In the genomic region with DNA sequence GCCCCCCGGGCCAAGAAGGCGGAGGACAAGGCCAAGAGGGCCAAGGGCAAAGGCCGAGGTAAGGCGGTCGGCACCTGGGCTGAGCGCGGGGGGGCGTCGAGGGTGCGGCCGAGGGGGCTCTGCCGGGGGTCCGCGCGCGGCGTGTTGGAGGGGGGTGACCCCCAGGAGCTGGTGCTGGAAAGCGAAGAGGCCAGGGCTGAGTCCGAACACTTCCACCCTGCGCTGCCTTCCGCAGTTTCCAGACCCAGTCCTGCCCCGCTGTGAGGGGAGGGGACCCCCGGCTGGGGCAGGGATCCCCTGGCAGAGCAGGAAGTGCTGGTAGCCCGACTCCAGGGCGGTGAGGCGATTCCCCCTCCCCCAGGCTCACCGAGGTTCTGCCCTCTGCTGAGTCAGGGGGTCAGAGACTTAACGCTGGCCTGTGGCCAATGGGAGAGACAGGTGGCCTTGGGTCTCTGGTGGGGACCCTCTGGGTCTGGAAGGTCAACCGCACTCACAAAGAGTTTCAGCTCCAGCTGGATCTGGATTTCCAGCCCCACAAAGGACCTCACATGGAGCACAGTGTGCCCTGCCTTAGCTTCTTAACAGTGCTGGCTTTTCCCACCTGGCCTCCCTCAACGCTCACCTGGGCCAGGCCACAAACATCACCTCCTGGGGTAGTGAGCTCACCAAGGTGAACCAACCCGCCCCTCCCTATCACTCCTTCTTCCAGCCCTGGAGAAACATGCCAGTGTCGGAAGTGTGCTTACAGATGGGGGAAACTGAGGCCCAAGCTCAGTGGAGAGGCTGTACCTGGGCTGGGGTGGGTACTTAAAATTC, we compare ENCODE assay signal across 8 cellular contexts. TPM values are rescaled to one million over a fixed set of nuclear protein-coding genes. Genes with fewer than 3 reads are reported as not detected.
DNase-seq lines count a peak whose midpoint lies in the region; ATAC-seq and TF ChIP-seq lines count a peak whose summit lies in the region.

No MANE protein-coding gene starts in this region.

- DNase-seq in AG08396 (ENCODE audit: low spot score), result peak; percentile 35
- DNase-seq in KBM-7, result peak; percentile 29
- no peak for DNase-seq in dorsolateral prefrontal cortex
- peak in 2 of 3 donors; percentile 70 for DNase-seq in mucosa of descending colon
- DNase-seq in stimulated activated naive CD4-positive, alpha-beta T cell (lab: John Stamatoyannopoulos, UW), result no peak
- no peak for DNase-seq in activated T-cell treated with anti-CD3 and anti-CD28 coated beads, Interleukin-2, amount 50 U/mL, for 48 hours

- no peaks in the 10 kb centered on the region for H3K27me3 ChIP-seq in dorsolateral prefrontal cortex

- H3K4me3 ChIP-seq in dorsolateral prefrontal cortex (peak overlapping the region in 58 of 59 donors; percentile 22 to 74 (median 56)), mucosa of descending colon (peak overlapping the region; percentile 84)

- peaks cover 11% of the 10 kb centered on the region for H3K4me1 ChIP-seq in mucosa of descending colon (ENCODE audit: low read depth)

- ATAC-seq in mucosa of descending colon (peak; percentile 56), HG03439 (IDR thresholded peaks at IDR 0.05; ENCODE audit: unreplicated experiment) (no peak), GM18870 (IDR thresholded peaks at IDR 0.05; ENCODE audit: unreplicated experiment) (no peak)

- H3K9me3 ChIP-seq in mucosa of descending colon, result no peaks in the 10 kb centered on the region

- in situ Hi-C loops in KBM-7 (cut with MboI; ENCODE audit: low pct_unique_long_range_greater_than_20kb, low sequenced_read_pairs), result no loop called here

- H3K36me3 ChIP-seq in mucosa of descending colon (ENCODE audit: low read depth), result no peaks in the 10 kb centered on the region

- H3K27ac ChIP-seq in dorsolateral prefrontal cortex, result peak overlapping the region in 20 of 59 donors; percentile 17 to 75 (median 50)

- TF ChIP-seq CTCF in dorsolateral prefrontal cortex (IDR thresholded peaks at IDR 0.05 in 54 of 56, conservative IDR thresholded peaks at IDR 0.05 in 2 of 56; ENCODE audit: low read depth in 1 of 56, partially characterized antibody in 56 of 56) (no peak), mucosa of descending colon (IDR thresholded peaks at IDR 0.05) (no peak)

- intact Hi-C loops in dorsolateral prefrontal cortex (cut with DNase I) (no loop called here), mucosa of descending colon (cut with DNase I, micrococcal nuclease) (no loop called here)

RNA-seq across cellular contexts. Expression of a gene that starts 39.8 kb away (rescaled TPM):
- total RNA-seq in dorsolateral prefrontal cortex (1 to 10 TPM; 2.0 to 9.9 (median 5.5) TPM), mucosa of descending colon (10 to 100 TPM; 14.3 to 19.2 (median 14.6) TPM)

Comparison
In these comparisons a context has a peak if more than half of its experiments do, and no peak if none do; other contexts are left out.
1. DNase-seq: peak in AG08396 (single experiment), KBM-7 (single experiment) and mucosa of descending colon (2 of 3); none in dorsolateral prefrontal cortex (0 of 10), stimulated activated naive CD4-positive, alpha-beta T cell (0 of 6) and activated T-cell treated with anti-CD3 and anti-CD28 coated beads, Interleukin-2, amount 50 U/mL, for 48 hours (0 of 2).